Comparison of ENCODE assay signal across 22 cellular contexts in the genomic region with DNA sequence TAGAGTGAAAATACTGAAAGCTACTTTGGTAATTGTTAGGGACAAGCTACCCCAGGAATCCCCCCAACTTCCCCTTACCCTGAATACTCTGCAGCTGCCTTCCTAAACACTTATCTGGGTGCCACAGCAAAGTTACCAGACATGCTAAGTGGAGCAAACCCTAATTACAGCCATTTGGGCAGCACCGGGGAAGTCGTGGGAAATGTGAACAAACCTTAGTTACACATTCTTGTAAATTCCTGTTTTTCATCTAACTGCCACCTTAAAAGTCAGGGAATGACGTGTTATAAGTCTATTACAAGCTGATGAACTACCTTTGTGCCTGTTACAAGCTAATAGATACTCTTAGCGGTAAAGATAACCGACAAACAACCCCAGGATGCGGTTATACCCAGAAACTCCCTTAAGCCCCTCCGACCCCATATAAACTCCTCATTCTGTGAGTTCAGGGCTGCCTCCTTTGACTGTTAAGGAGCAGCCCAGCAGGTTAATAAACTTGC.
DNase-seq lines count a peak whose midpoint lies in the region; ATAC-seq and TF ChIP-seq lines count a peak whose summit lies in the region.
"Had no signal": no experiment of that assay in that cellular context is flagged by ENCODE, and none has a peak within 500 bp of the region (broad histone marks: within the 10 kb centered on the region; RNA-seq: fewer than 3 reads in every experiment).

No MANE protein-coding gene starts in this region.

- no peaks in the 10 kb centered on the region for H3K4me1 ChIP-seq in testis
- H3K4me1 ChIP-seq: BE2C, heart right ventricle had no signal

- POLR2A ChIA-PET in activated B cell treated with CpG ODN at 0.5 μM for 24 hours (lab: Charles Lee): interaction anchor here (0.6 to 9.4 kb wide), 16 partner anchors 12 to 105 kb away, joined by 3 to 127 read pairs (median 6); partner anchors contain the start of genes COQ2 and PLAC8

- peaks cover 1% of the 10 kb centered on the region for H3K36me3 Mint-ChIP-seq in activated B cell treated with CpG ODN at 0.5 μM for 24 hours (ENCODE audit: low read depth)

- H3K27me3 ChIP-seq in testis: no peaks in the 10 kb centered on the region
- H3K27me3 ChIP-seq: BE2C, heart right ventricle had no signal

- ATAC-seq in GM18498 (IDR thresholded peaks at IDR 0.05; ENCODE audit: unreplicated experiment) (peak; percentile 61), HG02981 (IDR thresholded peaks at IDR 0.05; ENCODE audit: unreplicated experiment) (peak; percentile 58), activated B cell treated with CpG ODN at 0.5 μM for 24 hours (ENCODE audit: low read depth) (peak; percentile 83), HG02763 (IDR thresholded peaks at IDR 0.05; ENCODE audit: unreplicated experiment) (no peak)
- ATAC-seq: heart right ventricle; left cardiac atrium; naive thymus-derived CD4-positive, alpha-beta T cell; right cardiac atrium; Right ventricle myocardium inferior had no signal

- peaks cover 52% of the 10 kb centered on the region for H3K4me1 Mint-ChIP-seq in activated B cell treated with CpG ODN at 0.5 μM for 24 hours

- peak; percentile 55 for DNase-seq in GM20000 (ENCODE audit: low spot score)
- no peak for DNase-seq in activated B cell treated with CpG ODN at 0.5 μM for 24 hours
- DNase-seq in testis: no peak
- DNase-seq in 8988T: no peak
- no peak for DNase-seq in HK-2 (ENCODE audit: unreplicated experiment)
- DNase-seq: activated CD4-positive, alpha-beta T cell treated with anti-CD3 and anti-CD28 coated beads, Interleukin-2, amount 50 U/mL, for 48 hours; amygdala; BE2C; DMS79; GOT3; heart right ventricle; KG1; left cardiac atrium; naive thymus-derived CD4-positive, alpha-beta T cell; NCI-H82; right cardiac atrium; stimulated activated CD4-positive, alpha-beta T cell treated with anti-CD3 and anti-CD28 coated beads, Interleukin-4, amount 100 ng/mL, for 1 hour had no signal

- TF ChIP-seq CTCF in GM20000 (IDR thresholded peaks at IDR 0.05; ENCODE audit: extremely low read depth, missing control alignments) (no peak), activated B cell treated with CpG ODN at 0.5 μM for 24 hours (IDR thresholded peaks at IDR 0.05) (no peak), testis (IDR thresholded peaks at IDR 0.05) (no peak)

- H3K27ac ChIP-seq in testis: no peak overlapping the region
- H3K27ac ChIP-seq: heart right ventricle had no signal

- CTCF ChIA-PET in activated B cell treated with CpG ODN at 0.5 μM for 24 hours (lab: Charles Lee): interaction anchor here (0.7 to 1.8 kb wide), 6 partner anchors 37 to 126 kb away, joined by 3 to 7 read pairs (median 4); no protein-coding TSS in a partner anchor

- intact Hi-C loops in activated B cell treated with CpG ODN at 0.5 μM for 24 hours (cut with micrococcal nuclease) (loop anchor here (2.0 kb wide), 1 partner anchor 36 kb away; no protein-coding TSS in a partner anchor), testis (cut with DNase I; ENCODE audit: low total_unique reads) (no loop called here)

- H3K4me3 Mint-ChIP-seq in activated B cell treated with CpG ODN at 0.5 μM for 24 hours: peak overlapping the region; percentile 59
- H3K4me3 Mint-ChIP-seq: activated T-helper 1 cell treated with anti-CD3 and anti-CD28 coated beads, Interleukin-12 subunit alpha, Interleukin-12 subunit beta, Interleukin-2, Interleukin-4 antibody, amounts not matched to agents 30 ng/mL and 10 ng/mL and 1 ng/mL, durations not matched to agents 14 hours and 24 hours and 36 hours; naive thymus-derived CD4-positive, alpha-beta T cell had no signal

- H3K36me3 ChIP-seq in testis (ENCODE audit: low read depth, missing control alignments): no peaks in the 10 kb centered on the region
- H3K36me3 ChIP-seq: BE2C, heart right ventricle had no signal

- 44 to 53% methylated on average over 7 of the region's 7 CpGs for WGBS in testis, 2 donors

- peaks cover 2% of the 10 kb centered on the region for H3K9me3 Mint-ChIP-seq in activated B cell treated with CpG ODN at 0.5 μM for 24 hours
- H3K9me3 Mint-ChIP-seq: activated T-helper 1 cell treated with anti-CD3 and anti-CD28 coated beads, Interleukin-12 subunit alpha, Interleukin-12 subunit beta, Interleukin-2, Interleukin-4 antibody, amounts not matched to agents 30 ng/mL and 10 ng/mL and 1 ng/mL, durations not matched to agents 14 hours and 24 hours and 36 hours; naive thymus-derived CD4-positive, alpha-beta T cell had no signal

- no peak for TF ChIP-seq POLR2A in testis (IDR thresholded peaks at IDR 0.05)

- no peaks in the 10 kb centered on the region for H3K27me3 Mint-ChIP-seq in activated B cell treated with CpG ODN at 0.5 μM for 24 hours

- peak overlapping the region; percentile 90 for H3K27ac Mint-ChIP-seq in activated B cell treated with CpG ODN at 0.5 μM for 24 hours
- H3K27ac Mint-ChIP-seq: activated T-helper 1 cell treated with anti-CD3 and anti-CD28 coated beads, Interleukin-12 subunit alpha, Interleukin-12 subunit beta, Interleukin-2, Interleukin-4 antibody, amounts not matched to agents 30 ng/mL and 10 ng/mL and 1 ng/mL, durations not matched to agents 14 hours and 24 hours and 36 hours; naive thymus-derived CD4-positive, alpha-beta T cell had no signal

- no peak overlapping the region for H3K4me3 ChIP-seq in testis
- H3K4me3 ChIP-seq: heart right ventricle had no signal

- no peaks in the 10 kb centered on the region for H3K9me3 ChIP-seq in testis
- H3K9me3 ChIP-seq: BE2C, heart right ventricle had no signal
